Comparison of ENCODE assay signal across 9 cellular contexts in the genomic region with DNA sequence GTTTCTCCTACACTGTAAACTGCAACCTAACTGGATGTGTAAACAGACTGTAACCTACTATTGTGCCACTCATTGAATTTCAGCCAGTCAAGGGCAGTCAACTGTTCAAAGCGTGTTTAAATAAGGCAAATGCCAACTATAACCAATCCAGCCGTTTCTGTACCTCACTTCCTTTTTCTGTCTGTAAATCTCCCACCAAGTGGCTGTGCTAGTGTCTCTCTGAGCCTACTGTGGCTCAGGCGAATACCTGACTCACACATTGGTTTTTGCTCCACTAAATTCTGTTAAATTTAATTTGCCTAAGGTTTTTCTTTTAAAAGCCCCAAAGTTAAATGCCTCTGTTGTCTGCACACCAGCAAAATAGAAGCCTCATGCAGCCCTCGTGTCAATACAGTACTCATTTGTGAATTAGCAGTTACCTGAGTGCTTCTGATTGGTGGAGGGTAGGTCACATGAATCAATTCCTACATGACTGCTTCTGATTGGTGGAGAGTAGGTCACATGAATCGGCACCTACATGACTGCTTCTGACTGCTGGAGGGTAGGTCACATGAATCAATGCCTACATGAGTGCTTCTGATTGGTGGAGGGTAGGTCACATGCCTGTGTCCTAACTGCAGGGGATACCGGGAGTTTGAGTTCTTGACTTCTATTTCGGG. TPM values are rescaled to one million over a fixed set of nuclear protein-coding genes. Genes with fewer than 3 reads are reported as not detected.
DNase-seq lines count a peak whose midpoint lies in the region; ATAC-seq and TF ChIP-seq lines count a peak whose summit lies in the region.
"Had no signal": no experiment of that assay in that cellular context is flagged by ENCODE, and none has a peak within 500 bp of the region (broad histone marks: within the 10 kb centered on the region; RNA-seq: fewer than 3 reads in every experiment).

No MANE protein-coding gene starts in this region.

- no peaks in the 10 kb centered on the region for H3K9me3 Mint-ChIP-seq in GM23338
- H3K9me3 Mint-ChIP-seq in effector memory CD8-positive, alpha-beta T cell, result no peaks in the 10 kb centered on the region

- H3K4me3 ChIP-seq in GM23338, result no peak overlapping the region
- H3K4me3 ChIP-seq: gastrocnemius medialis had no signal

- H3K4me3 Mint-ChIP-seq in GM23338, result no peak overlapping the region
- H3K4me3 Mint-ChIP-seq in effector memory CD8-positive, alpha-beta T cell, result no peak overlapping the region

- DNase-seq in CD1c-positive myeloid dendritic cell (ENCODE audit: extremely low spot score) (peak; percentile 40), GM23338 (ENCODE audit: low spot score) (peak; percentile 54), RPMI7951 (ENCODE audit: low read depth) (peak; percentile 75), foreskin melanocyte (peak; percentile 3), omental fat pad (ENCODE audit: low spot score) (no peak), cerebellum (ENCODE audit: low spot score) (no peak)
- no peak for DNase-seq in effector memory CD8-positive, alpha-beta T cell
- DNase-seq: gastrocnemius medialis had no signal

- no peaks in the 10 kb centered on the region for H4K20me1 ChIP-seq in GM23338 (replicated peaks; ENCODE audit: insufficient read depth)

- H3K27ac Mint-ChIP-seq in GM23338, result no peak overlapping the region
- no peak overlapping the region for H3K27ac Mint-ChIP-seq in effector memory CD8-positive, alpha-beta T cell

- H3K27ac ChIP-seq in GM23338 (ENCODE audit: low read depth), result no peak overlapping the region
- H3K27ac ChIP-seq: gastrocnemius medialis had no signal

- peak overlapping the region; percentile 49; the same call in 1 of the 2 replicates for H2AFZ ChIP-seq in GM23338

- H3K4me2 ChIP-seq in GM23338, result no peak overlapping the region

- no peaks in the 10 kb centered on the region for H3K79me2 ChIP-seq in GM23338 (replicated peaks; ENCODE audit: insufficient read depth)

- H3K36me3 Mint-ChIP-seq in GM23338 (ENCODE audit: low read depth), result no peaks in the 10 kb centered on the region
- H3K36me3 Mint-ChIP-seq in effector memory CD8-positive, alpha-beta T cell (ENCODE audit: insufficient read depth), result peaks cover 9% of the 10 kb centered on the region

- no peaks in the 10 kb centered on the region for H3F3A ChIP-seq in GM23338 (replicated peaks; ENCODE audit: low read depth)

- no peak for TF ChIP-seq CTCF in GM23338 (conservative IDR thresholded peaks at IDR 0.05; ENCODE audit: low read depth in 2 of 2)
- no peak for TF ChIP-seq CTCF in omental fat pad (IDR thresholded peaks at IDR 0.05)

- ATAC-seq in GM23338, result peak; percentile 57
- no peak for ATAC-seq in effector memory CD8-positive, alpha-beta T cell (replicated peaks)
- ATAC-seq in omental fat pad (ENCODE audit: low FRiP score), result no peak
- no peak for ATAC-seq in GM18517 (IDR thresholded peaks at IDR 0.05; ENCODE audit: unreplicated experiment)

- no peaks in the 10 kb centered on the region for H3K9me2 ChIP-seq in GM23338 (ENCODE audit: insufficient read depth)

- peaks cover 3% of the 10 kb centered on the region for H3K27me3 Mint-ChIP-seq in GM23338 (ENCODE audit: insufficient read depth, low read depth, poor library complexity)
- H3K27me3 Mint-ChIP-seq in effector memory CD8-positive, alpha-beta T cell, result no peaks in the 10 kb centered on the region

- no peaks in the 10 kb centered on the region for H3K36me3 ChIP-seq in GM23338 (ENCODE audit: insufficient read depth)
- H3K36me3 ChIP-seq: gastrocnemius medialis had no signal

- H3K4me1 Mint-ChIP-seq in GM23338, result peaks cover 5% of the 10 kb centered on the region; the same call in 2 of the 3 replicates
- H3K4me1 Mint-ChIP-seq in effector memory CD8-positive, alpha-beta T cell (ENCODE audit: low read depth in 2 of 2), result peaks cover 20 to 21% of the 10 kb centered on the region in 2 donors

- H3K4me1 ChIP-seq in GM23338 (ENCODE audit: insufficient read depth), result peaks cover 4% of the 10 kb centered on the region; the same call in 1 of the 2 replicates
- H3K4me1 ChIP-seq: gastrocnemius medialis had no signal

- no peaks in the 10 kb centered on the region for H3K27me3 ChIP-seq in GM23338 (ENCODE audit: insufficient read depth)
- H3K27me3 ChIP-seq: gastrocnemius medialis had no signal

TF ChIP-seq in GM23338, 12 proteins besides CTCF, POLR2A, EP300 and RAD21:
- no peak for TF ChIP-seq ZNF331 (CRISPR knock-in tag; IDR thresholded peaks at IDR 0.05; ENCODE audit: low read depth)
- no peak for TF ChIP-seq ZNF114 (CRISPR knock-in tag; IDR thresholded peaks at IDR 0.05)
- TF ChIP-seq JUNB (IDR thresholded peaks at IDR 0.05; ENCODE audit: unreplicated experiment), result no peak
- TF ChIP-seq, protein P1, sequence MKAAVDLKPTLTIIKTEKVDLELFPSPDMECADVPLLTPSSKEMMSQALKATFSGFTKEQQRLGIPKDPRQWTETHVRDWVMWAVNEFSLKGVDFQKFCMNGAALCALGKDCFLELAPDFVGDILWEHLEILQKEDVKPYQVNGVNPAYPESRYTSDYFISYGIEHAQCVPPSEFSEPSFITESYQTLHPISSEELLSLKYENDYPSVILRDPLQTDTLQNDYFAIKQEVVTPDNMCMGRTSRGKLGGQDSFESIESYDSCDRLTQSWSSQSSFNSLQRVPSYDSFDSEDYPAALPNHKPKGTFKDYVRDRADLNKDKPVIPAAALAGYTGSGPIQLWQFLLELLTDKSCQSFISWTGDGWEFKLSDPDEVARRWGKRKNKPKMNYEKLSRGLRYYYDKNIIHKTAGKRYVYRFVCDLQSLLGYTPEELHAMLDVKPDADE (IDR thresholded peaks at IDR 0.05), result no peak
- TF ChIP-seq EZH2phosphoT487 (IDR thresholded peaks at IDR 0.05; ENCODE audit: unreplicated experiment), result no peak
- no peak for TF ChIP-seq CREB1 (CRISPR knock-in tag; IDR thresholded peaks at IDR 0.05; ENCODE audit: low read depth)
- TF ChIP-seq, protein P2, sequence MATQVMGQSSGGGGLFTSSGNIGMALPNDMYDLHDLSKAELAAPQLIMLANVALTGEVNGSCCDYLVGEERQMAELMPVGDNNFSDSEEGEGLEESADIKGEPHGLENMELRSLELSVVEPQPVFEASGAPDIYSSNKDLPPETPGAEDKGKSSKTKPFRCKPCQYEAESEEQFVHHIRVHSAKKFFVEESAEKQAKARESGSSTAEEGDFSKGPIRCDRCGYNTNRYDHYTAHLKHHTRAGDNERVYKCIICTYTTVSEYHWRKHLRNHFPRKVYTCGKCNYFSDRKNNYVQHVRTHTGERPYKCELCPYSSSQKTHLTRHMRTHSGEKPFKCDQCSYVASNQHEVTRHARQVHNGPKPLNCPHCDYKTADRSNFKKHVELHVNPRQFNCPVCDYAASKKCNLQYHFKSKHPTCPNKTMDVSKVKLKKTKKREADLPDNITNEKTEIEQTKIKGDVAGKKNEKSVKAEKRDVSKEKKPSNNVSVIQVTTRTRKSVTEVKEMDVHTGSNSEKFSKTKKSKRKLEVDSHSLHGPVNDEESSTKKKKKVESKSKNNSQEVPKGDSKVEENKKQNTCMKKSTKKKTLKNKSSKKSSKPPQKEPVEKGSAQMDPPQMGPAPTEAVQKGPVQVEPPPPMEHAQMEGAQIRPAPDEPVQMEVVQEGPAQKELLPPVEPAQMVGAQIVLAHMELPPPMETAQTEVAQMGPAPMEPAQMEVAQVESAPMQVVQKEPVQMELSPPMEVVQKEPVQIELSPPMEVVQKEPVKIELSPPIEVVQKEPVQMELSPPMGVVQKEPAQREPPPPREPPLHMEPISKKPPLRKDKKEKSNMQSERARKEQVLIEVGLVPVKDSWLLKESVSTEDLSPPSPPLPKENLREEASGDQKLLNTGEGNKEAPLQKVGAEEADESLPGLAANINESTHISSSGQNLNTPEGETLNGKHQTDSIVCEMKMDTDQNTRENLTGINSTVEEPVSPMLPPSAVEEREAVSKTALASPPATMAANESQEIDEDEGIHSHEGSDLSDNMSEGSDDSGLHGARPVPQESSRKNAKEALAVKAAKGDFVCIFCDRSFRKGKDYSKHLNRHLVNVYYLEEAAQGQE (IDR thresholded peaks at IDR 0.05; ENCODE audit: unreplicated experiment), result no peak
- TF ChIP-seq STAT1 (IDR thresholded peaks at IDR 0.05; ENCODE audit: unreplicated experiment), result no peak
TF ChIP-seq in GM23338: peak in this region for 0.

RNA-seq across cellular contexts. Expression of a gene that starts 31.1 kb away (rescaled TPM):
- 0.59 TPM in 1 of 2 replicates, not detected in the other for total RNA-seq in GM23338 (2014; rRNA removed; shearing (Covaris generic))
- 0.37 and 0.75 TPM in 2 replicates for polyA plus RNA-seq in GM23338 (2016; fragmentation: Nextera tagmentation; extraction: Ambion mirVana)
- not detected in 2 replicates for total RNA-seq in RPMI7951 (2014; rRNA removed; shearing (Covaris generic))
- total RNA-seq in omental fat pad (1 to 10 TPM in 1 of 4 donors, under 1 TPM in 1, not detected in 2; 0.37 to 1.9 TPM), cerebellum (not detected)

RNA-seq across cellular contexts. Expression of a gene that starts 51.2 kb away (rescaled TPM):
- 77.6 and 101 TPM in 2 replicates for total RNA-seq in GM23338 (2014; rRNA removed; shearing (Covaris generic))
- polyA plus RNA-seq in GM23338 (2016; fragmentation: Nextera tagmentation; extraction: Ambion mirVana), result 230 and 258 TPM in 2 replicates
- total RNA-seq in RPMI7951 (2014; rRNA removed; shearing (Covaris generic)), result 64.8 and 90.4 TPM in 2 replicates
- total RNA-seq in omental fat pad, result 10 to 100 TPM; 66.5 to 88.3 (median 76.0) TPM
- 105 TPM for total RNA-seq in cerebellum

Comparison
In these comparisons a context has a peak if more than half of its experiments do, and no peak if none do; other contexts are left out.
1. DNase-seq: peak in CD1c-positive myeloid dendritic cell (single experiment), GM23338 (single experiment), RPMI7951 (single experiment) and foreskin melanocyte (single experiment); none in effector memory CD8-positive, alpha-beta T cell (0 of 3), omental fat pad (single experiment) and cerebellum (single experiment).